In the genomic region with DNA sequence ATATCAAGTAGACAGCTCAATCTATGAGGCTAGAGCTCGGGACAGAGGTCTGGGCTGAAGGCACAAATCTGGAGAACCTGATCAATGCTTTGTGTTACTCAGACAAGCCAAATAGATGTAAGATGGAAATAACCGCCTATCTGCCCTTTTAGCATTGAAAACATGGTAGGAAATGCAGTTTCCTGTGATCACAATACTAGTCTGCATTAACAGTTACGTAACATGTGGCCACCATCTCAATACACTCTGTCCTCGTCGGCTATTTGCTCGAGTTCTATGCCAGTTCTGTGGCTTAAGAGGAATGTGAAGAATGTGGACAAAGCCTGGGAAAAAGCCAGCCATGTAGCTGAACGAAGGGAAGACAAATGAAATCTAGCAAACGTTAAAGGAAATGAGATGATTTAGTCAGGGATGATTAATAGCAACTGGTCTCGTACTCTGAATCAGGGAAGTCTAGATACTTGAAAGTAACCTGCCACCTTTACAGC, we compare ENCODE assay signal across 9 cellular contexts.
DNase-seq lines count a peak whose midpoint lies in the region; ATAC-seq and TF ChIP-seq lines count a peak whose summit lies in the region.
"Had no signal": no experiment of that assay in that cellular context is flagged by ENCODE, and none has a peak within 500 bp of the region (broad histone marks: within the 10 kb centered on the region; RNA-seq: fewer than 3 reads in every experiment).

No MANE protein-coding gene starts in this region.

- ATAC-seq in lower lobe of right lung (peak; percentile 97 to 98), GM19467 (IDR thresholded peaks at IDR 0.05; ENCODE audit: unreplicated experiment) (no peak)

- H3K27me3 ChIP-seq in lower lobe of right lung (ENCODE audit: low read depth) (no peaks in the 10 kb centered on the region), Peyer's patch (no peaks in the 10 kb centered on the region)

- H3K4me1 Mint-ChIP-seq in activated naive CD4-positive, alpha-beta T cell treated with anti-CD3 and anti-CD28 coated beads, Interleukin-2, amount 10 ng/mL, durations not matched to agents 7 days and 5 days, result peaks cover 5% of the 10 kb centered on the region

- TF ChIP-seq POLR2A in Peyer's patch (IDR thresholded peaks at IDR 0.05), result no peak

- no peak overlapping the region for H3K4me3 Mint-ChIP-seq in activated naive CD4-positive, alpha-beta T cell treated with anti-CD3 and anti-CD28 coated beads, Interleukin-2, amount 10 ng/mL, durations not matched to agents 7 days and 5 days

- H3K27ac ChIP-seq in lower lobe of right lung, result peak overlapping the region; percentile 71
- peak overlapping the region in 1 of 4 donors; percentile 24 for H3K27ac ChIP-seq in Peyer's patch

- peak overlapping the region; percentile 34 for H3K27ac Mint-ChIP-seq in activated naive CD4-positive, alpha-beta T cell treated with anti-CD3 and anti-CD28 coated beads, Interleukin-2, amount 10 ng/mL, durations not matched to agents 7 days and 5 days

- H3K4me1 ChIP-seq in lower lobe of right lung, result peaks cover 24% of the 10 kb centered on the region
- H3K4me1 ChIP-seq in Peyer's patch, result no peaks in the 10 kb centered on the region

- H3K9me3 Mint-ChIP-seq in activated naive CD4-positive, alpha-beta T cell treated with anti-CD3 and anti-CD28 coated beads, Interleukin-2, amount 10 ng/mL, durations not matched to agents 7 days and 5 days, result no peaks in the 10 kb centered on the region

- TF ChIP-seq CTCF in choroid plexus epithelial cell (conservative IDR thresholded peaks at IDR 0.05; ENCODE audit: low read depth, low read length) (no peak), lower lobe of right lung (IDR thresholded peaks at IDR 0.05) (no peak), Peyer's patch (IDR thresholded peaks at IDR 0.05) (peak in 1 of 6 experiments; percentile 5)

- intact Hi-C loops in lower lobe of right lung (cut with DNase I), result no loop called here

- H3K36me3 Mint-ChIP-seq in activated naive CD4-positive, alpha-beta T cell treated with anti-CD3 and anti-CD28 coated beads, Interleukin-2, amount 10 ng/mL, durations not matched to agents 7 days and 5 days, result no peaks in the 10 kb centered on the region

- H3K9me3 ChIP-seq in lower lobe of right lung, result no peaks in the 10 kb centered on the region
- no peaks in the 10 kb centered on the region for H3K9me3 ChIP-seq in Peyer's patch

- CTCF ChIA-PET in activated naive CD4-positive, alpha-beta T cell treated with anti-CD3 and anti-CD28 coated beads, Interleukin-2, amount 10 ng/mL, durations not matched to agents 7 days and 5 days (lab: Charles Lee), result no interaction called here

- H3K36me3 ChIP-seq in lower lobe of right lung, result no peaks in the 10 kb centered on the region
- no peaks in the 10 kb centered on the region for H3K36me3 ChIP-seq in Peyer's patch

- H3K4me3 ChIP-seq in choroid plexus epithelial cell (ENCODE audit: low read depth, low read length) (no peak overlapping the region), lower lobe of right lung (no peak overlapping the region), Peyer's patch (no peak overlapping the region)

- DNase-seq in activated naive CD4-positive, alpha-beta T cell treated with anti-CD3 and anti-CD28 coated beads, Interleukin-2, amount 10 ng/mL, durations not matched to agents 7 days and 5 days, result no peak
- DNase-seq in activated naive CD4-positive, alpha-beta T cell (lab: John Stamatoyannopoulos, UW), result no peak
- DNase-seq in choroid plexus epithelial cell (ENCODE audit: low read depth) (peak; percentile 100), lower lobe of right lung (no peak), cortex of kidney (lab: John Stamatoyannopoulos, UW) (no peak), pons (ENCODE audit: low spot score) (no peak), Peyer's patch (no peak)
- DNase-seq: effector CD8-positive, alpha-beta T cell had no signal

- peaks cover 10% of the 10 kb centered on the region for H3K27me3 Mint-ChIP-seq in activated naive CD4-positive, alpha-beta T cell treated with anti-CD3 and anti-CD28 coated beads, Interleukin-2, amount 10 ng/mL, durations not matched to agents 7 days and 5 days
